In the genomic region with DNA sequence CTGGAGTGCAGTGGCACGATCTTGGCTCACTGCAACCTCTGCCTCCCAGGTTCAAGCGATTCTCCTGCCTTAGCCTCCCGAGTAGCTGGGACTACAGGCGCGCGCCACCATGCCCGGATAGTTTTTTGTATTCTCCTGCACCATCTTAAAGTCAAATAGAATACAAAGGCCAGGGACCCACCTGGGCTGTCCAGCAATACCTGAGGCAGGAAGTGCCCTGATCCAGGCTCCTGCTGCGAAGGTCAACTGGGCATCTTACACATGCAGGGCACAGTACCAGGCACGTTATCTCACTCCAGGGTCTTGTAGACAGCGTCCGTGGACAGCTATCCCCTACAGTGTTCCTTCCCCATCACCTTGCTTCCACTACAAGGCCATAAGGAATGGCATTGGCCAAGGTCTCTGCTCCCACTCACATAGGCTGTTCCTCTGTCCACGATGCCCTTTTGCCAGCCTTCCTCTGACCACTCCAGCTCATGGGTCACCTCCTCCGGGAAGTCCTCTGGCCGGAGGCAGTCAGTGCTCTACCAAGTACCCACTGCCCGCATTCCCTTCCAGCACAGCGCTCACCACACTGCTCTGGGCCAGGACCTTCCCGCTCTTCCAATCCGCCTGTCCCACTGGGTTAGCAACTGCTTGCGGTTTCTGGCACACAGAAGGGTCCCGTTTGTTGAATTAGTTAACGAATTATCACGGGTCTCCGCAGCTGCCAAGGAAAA, we compare ENCODE assay signal across 8 cellular contexts. TPM values are rescaled to one million over a fixed set of nuclear protein-coding genes. Genes with fewer than 3 reads are reported as not detected.
DNase-seq lines count a peak whose midpoint lies in the region; ATAC-seq, FAIRE-seq and TF ChIP-seq lines count a peak whose summit lies in the region.

No MANE protein-coding gene starts in this region.

- no peaks in the 10 kb centered on the region for H3F3A ChIP-seq in neural progenitor cell (ENCODE audit: low read depth)

- no peaks in the 10 kb centered on the region for H3K9me3 ChIP-seq in neural progenitor cell (ENCODE audit: low read depth)

- peak overlapping the region; percentile 84 for H3K4me3 Mint-ChIP-seq in neural progenitor cell

- H3K9ac ChIP-seq in neural progenitor cell = no peak overlapping the region

- peak overlapping the region; percentile 98 for H2AFZ ChIP-seq in neural progenitor cell (replicated peaks)

- no peaks in the 10 kb centered on the region for H3K36me3 ChIP-seq in neural progenitor cell

- ATAC-seq in HG03159 (IDR thresholded peaks at IDR 0.05; ENCODE audit: unreplicated experiment) = no peak

- H3K36me3 Mint-ChIP-seq in neural progenitor cell = no peaks in the 10 kb centered on the region

- H3K79me2 ChIP-seq in neural progenitor cell (ENCODE audit: low read depth) = no peaks in the 10 kb centered on the region

- H3K4me2 ChIP-seq in neural progenitor cell = peak overlapping the region; percentile 85

- TF ChIP-seq CTCF in C4-2B (conservative IDR thresholded peaks at IDR 0.05) (no peak), neural progenitor cell (IDR thresholded peaks at IDR 0.05) (no peak)

- DNase-seq in RCC 7860 (ENCODE audit: low spot score) = peak; percentile 25
- DNase-seq in fibroblast of gingiva (ENCODE audit: low read depth) = peak; percentile 34
- no peak for DNase-seq in neural progenitor cell (ENCODE audit: low spot score)
- DNase-seq in COLO668 (lab: John Stamatoyannopoulos, UW; ENCODE audit: unreplicated experiment) = no peak
- DNase-seq in GF-D8 (lab: John Stamatoyannopoulos, UW) = no peak
- DNase-seq in GM19239 (ENCODE audit: insufficient read length, low spot score) = no peak

- H3K27me3 Mint-ChIP-seq in neural progenitor cell (ENCODE audit: insufficient read depth, low read depth) = peaks cover 23% of the 10 kb centered on the region

- peaks cover 11% of the 10 kb centered on the region for H3K4me1 Mint-ChIP-seq in neural progenitor cell

- H3K27ac ChIP-seq in C4-2B (peak overlapping the region; percentile 75), neural progenitor cell (no peak overlapping the region)

- H4K20me1 ChIP-seq in neural progenitor cell (ENCODE audit: low read depth) = no peaks in the 10 kb centered on the region

- no peak overlapping the region for H3K27ac Mint-ChIP-seq in neural progenitor cell

- no peak for FAIRE-seq in RCC 7860 (lab: Jason Lieb, UNC)
- no peak for FAIRE-seq in GM19239 (lab: Jason Lieb, UNC)

- H3K4me3 ChIP-seq in neural progenitor cell = peak overlapping the region; percentile 74

- H3K27me3 ChIP-seq in neural progenitor cell = peaks cover 49% of the 10 kb centered on the region

- H3K9me3 Mint-ChIP-seq in neural progenitor cell = no peaks in the 10 kb centered on the region

- peaks cover 3% of the 10 kb centered on the region for H3K4me1 ChIP-seq in neural progenitor cell

RNA-seq across cellular contexts. Expression of a gene that starts 1.0 kb away (rescaled TPM):
- 12.4 and 15.9 TPM in 2 replicates for total RNA-seq in neural progenitor cell (ENCODE audit: low replicate concordance)

RNA-seq across cellular contexts. Expression of a gene that starts 30.8 kb away (rescaled TPM):
- total RNA-seq in neural progenitor cell (ENCODE audit: low replicate concordance) = 8.3 and 10.3 TPM in 2 replicates

Comparison
In these comparisons a context has a peak if more than half of its experiments do, and no peak if none do; other contexts are left out.
1. DNase-seq: peak in RCC 7860 (single experiment) and fibroblast of gingiva (single experiment); none in neural progenitor cell (single experiment), COLO668 (single experiment), GF-D8 (single experiment) and GM19239 (single experiment).